In the genomic region with DNA sequence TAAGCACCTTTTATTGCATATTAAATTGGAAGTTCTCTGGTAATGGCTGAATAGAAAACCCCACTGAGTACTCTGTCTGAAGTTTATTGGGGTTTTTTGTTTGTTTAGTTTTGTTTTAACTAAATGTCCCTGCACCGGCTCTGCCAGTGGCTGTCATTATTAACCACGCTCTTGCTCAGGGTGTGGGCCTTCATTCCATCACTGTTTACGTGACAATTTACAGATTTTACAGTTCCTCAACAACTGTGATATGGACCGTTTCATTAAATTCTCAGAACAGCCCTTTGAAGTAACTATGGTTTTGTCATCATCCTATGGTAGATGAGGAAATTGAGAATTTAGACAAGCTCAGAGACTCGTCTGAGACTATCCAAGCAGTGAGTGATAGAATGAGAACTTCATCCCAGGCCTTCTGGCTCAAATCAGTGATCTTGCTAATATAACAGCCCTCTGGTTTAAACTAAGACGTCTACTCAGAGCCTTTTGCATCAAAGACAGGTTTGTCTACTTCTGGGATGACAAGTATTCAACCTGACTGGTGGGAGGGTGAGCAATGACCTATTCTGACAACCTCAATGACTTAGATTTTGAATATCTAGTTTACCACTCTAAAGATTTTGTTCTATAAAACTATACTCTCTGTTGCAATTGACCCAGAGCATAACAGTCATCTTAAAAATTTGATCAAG, we compare ENCODE assay signal across 25 cellular contexts.
DNase-seq lines count a peak whose midpoint lies in the region; ATAC-seq and TF ChIP-seq lines count a peak whose summit lies in the region.
"Had no signal": no experiment of that assay in that cellular context is flagged by ENCODE, and none has a peak within 500 bp of the region (broad histone marks: within the 10 kb centered on the region; RNA-seq: fewer than 3 reads in every experiment).

No MANE protein-coding gene starts in this region.

- CTCF ChIA-PET in activated B cell treated with CpG ODN at 0.5 μM for 24 hours (lab: Charles Lee): interaction anchor here (2.2 kb wide), 1 partner anchor 467 kb away, joined by 8 read pairs; no protein-coding TSS in a partner anchor

- H4K20me1 ChIP-seq in DOHH2 (ENCODE audit: control insufficient read depth, insufficient read depth, low read depth, low read length): no peaks in the 10 kb centered on the region

- H3K9me3 Mint-ChIP-seq in activated T-cell treated with anti-CD3 and anti-CD28 coated beads, Interleukin-2, amount 50 U/mL, for 4 hours: no peaks in the 10 kb centered on the region
- no peaks in the 10 kb centered on the region for H3K9me3 Mint-ChIP-seq in activated T-cell treated with anti-CD3 and anti-CD28 coated beads, Interleukin-2, amount 50 U/mL, for 24 hours
- H3K9me3 Mint-ChIP-seq in activated B cell treated with CpG ODN at 0.5 μM for 24 hours: no peaks in the 10 kb centered on the region
- H3K9me3 Mint-ChIP-seq in stimulated activated effector memory CD8-positive, alpha-beta T cell treated with anti-CD3 and anti-CD28 coated beads, Interleukin-12 subunit alpha, Interleukin-12 subunit beta, amount 100 ng/mL, for 72 hours: peaks cover 4% of the 10 kb centered on the region

- H3K36me3 ChIP-seq in DOHH2 (ENCODE audit: control insufficient read depth, low read length): no peaks in the 10 kb centered on the region
- H3K36me3 ChIP-seq: BE2C, HAP-1, heart right ventricle, right lobe of liver, upper lobe of left lung had no signal

- H3K27ac ChIP-seq in DOHH2 (ENCODE audit: low read depth, low read length): peak overlapping the region; percentile 93; the same call in 1 of the 2 replicates
- H3K27ac ChIP-seq: right lobe of liver, upper lobe of left lung had no signal

- POLR2A ChIA-PET in activated B cell treated with CpG ODN at 0.5 μM for 24 hours (lab: Charles Lee): interaction anchor here (1.8 kb wide), 1 partner anchor 11 kb away, joined by 7 read pairs; no protein-coding TSS in a partner anchor

- no peaks in the 10 kb centered on the region for H3K9me3 ChIP-seq in DOHH2 (ENCODE audit: control insufficient read depth, insufficient read depth, low read length)
- H3K9me3 ChIP-seq: BE2C, body of pancreas, HAP-1, heart right ventricle, right lobe of liver, SK-N-SH, upper lobe of left lung had no signal

- ATAC-seq in activated T-cell treated with anti-CD3 and anti-CD28 coated beads, Interleukin-2, amount 50 U/mL, for 4 hours: peak; percentile 39 to 57
- ATAC-seq in activated B cell treated with CpG ODN at 0.5 μM for 24 hours (ENCODE audit: low read depth) (peak; percentile 19), HG03108 (IDR thresholded peaks at IDR 0.05; ENCODE audit: unreplicated experiment) (no peak), HG03460 (IDR thresholded peaks at IDR 0.05; ENCODE audit: unreplicated experiment) (no peak)
- ATAC-seq in stimulated activated effector memory CD8-positive, alpha-beta T cell treated with anti-CD3 and anti-CD28 coated beads, Interleukin-12 subunit alpha, Interleukin-12 subunit beta, amount 100 ng/mL, for 72 hours: peak; percentile 83
- ATAC-seq: body of pancreas, heart right ventricle, right lobe of liver had no signal

- H3K9me2 ChIP-seq in DOHH2 (replicated peaks; ENCODE audit: control insufficient read depth, low read length): no peaks in the 10 kb centered on the region
- H3K9me2 ChIP-seq: SK-N-SH had no signal

- H3K4me3 ChIP-seq in DOHH2 (ENCODE audit: low read length): peak overlapping the region; percentile 61; the same call in 1 of the 2 replicates
- H3K4me3 ChIP-seq: body of pancreas, HAP-1, heart right ventricle, right lobe of liver, upper lobe of left lung had no signal

- intact Hi-C loops in activated B cell treated with CpG ODN at 0.5 μM for 24 hours (cut with micrococcal nuclease): loop anchor here (2.0 kb wide), 1 partner anchor 27 kb away; no protein-coding TSS in a partner anchor

- peaks cover 49% of the 10 kb centered on the region for H3K4me1 Mint-ChIP-seq in activated T-cell treated with anti-CD3 and anti-CD28 coated beads, Interleukin-2, amount 50 U/mL, for 4 hours (ENCODE audit: low read depth)
- H3K4me1 Mint-ChIP-seq in activated T-cell treated with anti-CD3 and anti-CD28 coated beads, Interleukin-2, amount 50 U/mL, for 24 hours (ENCODE audit: low read depth): peaks cover 40% of the 10 kb centered on the region
- H3K4me1 Mint-ChIP-seq in activated B cell treated with CpG ODN at 0.5 μM for 24 hours: peaks cover 59% of the 10 kb centered on the region
- peaks cover 18% of the 10 kb centered on the region for H3K4me1 Mint-ChIP-seq in stimulated activated effector memory CD8-positive, alpha-beta T cell treated with anti-CD3 and anti-CD28 coated beads, Interleukin-12 subunit alpha, Interleukin-12 subunit beta, amount 100 ng/mL, for 72 hours

- no peak overlapping the region for H3K4me3 Mint-ChIP-seq in activated T-cell treated with anti-CD3 and anti-CD28 coated beads, Interleukin-2, amount 50 U/mL, for 4 hours
- no peak overlapping the region for H3K4me3 Mint-ChIP-seq in activated T-cell treated with anti-CD3 and anti-CD28 coated beads, Interleukin-2, amount 50 U/mL, for 24 hours
- H3K4me3 Mint-ChIP-seq in activated B cell treated with CpG ODN at 0.5 μM for 24 hours: no peak overlapping the region
- no peak overlapping the region for H3K4me3 Mint-ChIP-seq in stimulated activated effector memory CD8-positive, alpha-beta T cell treated with anti-CD3 and anti-CD28 coated beads, Interleukin-12 subunit alpha, Interleukin-12 subunit beta, amount 100 ng/mL, for 72 hours
- H3K4me3 Mint-ChIP-seq: activated T-helper 1 cell treated with anti-CD3 and anti-CD28 coated beads, Interleukin-12 subunit alpha, Interleukin-12 subunit beta, Interleukin-2, Interleukin-4 antibody, amounts not matched to agents 30 ng/mL and 10 ng/mL and 1 ng/mL, durations not matched to agents 14 hours and 24 hours and 36 hours had no signal

- peaks cover 34% of the 10 kb centered on the region for H3F3A ChIP-seq in DOHH2 (ENCODE audit: control insufficient read depth, insufficient read depth)

- no peaks in the 10 kb centered on the region for H3K27me3 Mint-ChIP-seq in activated T-cell treated with anti-CD3 and anti-CD28 coated beads, Interleukin-2, amount 50 U/mL, for 4 hours (ENCODE audit: low read depth)
- no peaks in the 10 kb centered on the region for H3K27me3 Mint-ChIP-seq in activated T-cell treated with anti-CD3 and anti-CD28 coated beads, Interleukin-2, amount 50 U/mL, for 24 hours
- no peaks in the 10 kb centered on the region for H3K27me3 Mint-ChIP-seq in activated B cell treated with CpG ODN at 0.5 μM for 24 hours

- H3K27ac Mint-ChIP-seq in activated T-cell treated with anti-CD3 and anti-CD28 coated beads, Interleukin-2, amount 50 U/mL, for 24 hours: no peak overlapping the region
- peak overlapping the region; percentile 83 for H3K27ac Mint-ChIP-seq in activated B cell treated with CpG ODN at 0.5 μM for 24 hours
- no peak overlapping the region for H3K27ac Mint-ChIP-seq in stimulated activated effector memory CD8-positive, alpha-beta T cell treated with anti-CD3 and anti-CD28 coated beads, Interleukin-12 subunit alpha, Interleukin-12 subunit beta, amount 100 ng/mL, for 72 hours
- H3K27ac Mint-ChIP-seq: activated T-helper 1 cell treated with anti-CD3 and anti-CD28 coated beads, Interleukin-12 subunit alpha, Interleukin-12 subunit beta, Interleukin-2, Interleukin-4 antibody, amounts not matched to agents 30 ng/mL and 10 ng/mL and 1 ng/mL, durations not matched to agents 14 hours and 24 hours and 36 hours had no signal

- H3K79me2 ChIP-seq in DOHH2 (ENCODE audit: control insufficient read depth, low read length): no peaks in the 10 kb centered on the region

- peaks cover 68% of the 10 kb centered on the region for H3K4me1 ChIP-seq in DOHH2 (ENCODE audit: control insufficient read depth, low read length)
- H3K4me1 ChIP-seq: HAP-1, right lobe of liver had no signal

- no peaks in the 10 kb centered on the region for H3K36me3 Mint-ChIP-seq in activated T-cell treated with anti-CD3 and anti-CD28 coated beads, Interleukin-2, amount 50 U/mL, for 4 hours (ENCODE audit: insufficient read depth)
- no peaks in the 10 kb centered on the region for H3K36me3 Mint-ChIP-seq in activated T-cell treated with anti-CD3 and anti-CD28 coated beads, Interleukin-2, amount 50 U/mL, for 24 hours (ENCODE audit: low read depth)
- H3K36me3 Mint-ChIP-seq in activated B cell treated with CpG ODN at 0.5 μM for 24 hours (ENCODE audit: low read depth): no peaks in the 10 kb centered on the region
- no peaks in the 10 kb centered on the region for H3K36me3 Mint-ChIP-seq in stimulated activated effector memory CD8-positive, alpha-beta T cell treated with anti-CD3 and anti-CD28 coated beads, Interleukin-12 subunit alpha, Interleukin-12 subunit beta, amount 100 ng/mL, for 72 hours

- no peaks in the 10 kb centered on the region for H3K27me3 ChIP-seq in DOHH2 (ENCODE audit: control insufficient read depth, low read length)
- H3K27me3 ChIP-seq: BE2C, body of pancreas, heart right ventricle, right lobe of liver, upper lobe of left lung had no signal

- peak overlapping the region; percentile 96 for H3K4me2 ChIP-seq in DOHH2 (ENCODE audit: low read length)

- no peak for TF ChIP-seq CTCF in DOHH2 (IDR thresholded peaks at IDR 0.05; ENCODE audit: low read depth, low read length, poor library complexity, severe bottlenecking)
- no peak for TF ChIP-seq CTCF in activated B cell treated with CpG ODN at 0.5 μM for 24 hours (IDR thresholded peaks at IDR 0.05)

- DNase-seq in activated T-cell treated with anti-CD3 and anti-CD28 coated beads, Interleukin-2, amount 50 U/mL, for 4 hours: no peak
- no peak for DNase-seq in activated T-cell treated with anti-CD3 and anti-CD28 coated beads, Interleukin-2, amount 50 U/mL, for 24 hours
- no peak for DNase-seq in activated B cell treated with CpG ODN at 0.5 μM for 24 hours
- no peak for DNase-seq in stimulated activated effector memory CD8-positive, alpha-beta T cell treated with anti-CD3 and anti-CD28 coated beads, Interleukin-12 subunit alpha, Interleukin-12 subunit beta, amount 100 ng/mL, for 72 hours (ENCODE audit: low spot score in 2 of 2)
- DNase-seq in NK-92 treated with Interleukin-12 subunit alpha and Interleukin-12 subunit beta, amount 100 ng/mL, for 24 hours (lab: John Stamatoyannopoulos, UW): no peak
- DNase-seq: activated CD8-positive, alpha-beta memory T cell treated with anti-CD3 and anti-CD28 coated beads for 24 hours; BE2C; body of pancreas; effector CD4-positive, alpha-beta T cell; erythroblast; heart right ventricle; mammary epithelial cell; NCI-H2029 treated with DMSO at 0.1 percent for 48 hours; NCI-H226; NCI-H748 treated with DMSO at 0.1 percent for 48 hours; posterior cingulate gyrus; right lobe of liver; SK-N-SH; T-helper 9 cell; upper lobe of left lung had no signal

Comparison
In these comparisons a context has a peak if more than half of its experiments do, and no peak if none do; other contexts are left out.
1. ATAC-seq: peak in activated T-cell treated with anti-CD3 and anti-CD28 coated beads, Interleukin-2, amount 50 U/mL, for 4 hours (2 of 2), activated B cell treated with CpG ODN at 0.5 μM for 24 hours (single experiment) and stimulated activated effector memory CD8-positive, alpha-beta T cell treated with anti-CD3 and anti-CD28 coated beads, Interleukin-12 subunit alpha, Interleukin-12 subunit beta, amount 100 ng/mL, for 72 hours (single experiment); none in HG03108 (single experiment) and HG03460 (single experiment).